ENCODE assay signal across 28 cellular contexts in the genomic region with DNA sequence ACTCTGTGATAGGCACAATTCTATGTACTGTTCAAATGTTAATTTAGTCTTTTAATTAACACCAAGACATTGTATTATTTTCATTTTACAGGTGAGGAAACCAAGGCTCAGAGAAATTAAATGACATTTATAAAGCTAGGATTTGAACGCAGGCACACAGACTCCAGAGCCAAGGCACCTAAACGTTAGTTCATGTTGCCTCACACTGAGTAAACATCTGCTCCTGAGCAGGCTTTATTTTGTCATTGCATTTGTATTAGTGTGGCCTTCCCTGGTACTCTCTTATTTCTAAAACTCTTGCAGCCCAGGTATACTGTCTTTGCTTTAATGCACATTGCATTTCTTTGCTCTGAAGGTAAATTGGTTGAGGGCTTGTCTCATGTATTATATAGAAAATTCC.
"Had no signal": no experiment of that assay in that cellular context is flagged by ENCODE, and none has a peak within 500 bp of the region (broad histone marks: within the 10 kb centered on the region; RNA-seq: fewer than 3 reads in every experiment).

No MANE protein-coding gene starts in this region.

- H3K27me3 ChIP-seq: brain microvascular endothelial cell, esophagus muscularis mucosa, foreskin keratinocyte, gastrocnemius medialis, heart left ventricle had no signal

- H3K36me3 ChIP-seq: brain microvascular endothelial cell, esophagus muscularis mucosa, gastrocnemius medialis, heart left ventricle had no signal

- H3K9me3 ChIP-seq: esophagus muscularis mucosa, gastrocnemius medialis, heart left ventricle had no signal

- H3K4me3 ChIP-seq: esophagus muscularis mucosa, gastrocnemius medialis, heart left ventricle had no signal

- H3K4me1 ChIP-seq: esophagus muscularis mucosa, foreskin keratinocyte, gastrocnemius medialis, heart left ventricle had no signal

- H3K27ac ChIP-seq: brain microvascular endothelial cell, esophagus muscularis mucosa, foreskin keratinocyte, gastrocnemius medialis, heart left ventricle, VCaP had no signal

- DNase-seq: activated CD4-positive, alpha-beta T cell treated with anti-CD3 and anti-CD28 coated beads for 1 hour; activated CD4-positive, alpha-beta T cell treated with anti-CD3 and anti-CD28 coated beads for 48 hours; activated CD4-positive, alpha-beta T cell treated with anti-CD3 and anti-CD28 coated beads, Interleukin-2, amount 50 U/mL, for 1 hour; activated CD4-positive, alpha-beta T cell treated with anti-CD3 and anti-CD28 coated beads, Interleukin-2, amount 50 U/mL, for 48 hours; activated CD8-positive, alpha-beta memory T cell treated with anti-CD3 and anti-CD28 coated beads for 24 hours; activated CD8-positive, alpha-beta T cell treated with anti-CD3 and anti-CD28 coated beads for 36 hours; activated effector memory CD4-positive, alpha-beta T cell treated with Interleukin-2 at 50 U/mL for 16 hours; activated gamma-delta T cell treated with Interleukin-2 at 50 U/mL for 16 hours; activated naive CD4-positive, alpha-beta T cell treated with anti-CD3 and anti-CD28 coated beads, Interleukin-2, amount 50 U/mL, for 16 hours; activated naive CD4-positive, alpha-beta T cell treated with Interleukin-2 at 50 U/mL for 16 hours; activated T-cell treated with anti-CD3 and anti-CD28 coated beads, Interleukin-2, amount 50 U/mL, for 4 hours; amniotic stem cell; anterior cingulate cortex; brain microvascular endothelial cell; cortex of kidney; dermis blood vessel endothelial cell; effector CD4-positive, alpha-beta T cell; effector memory CD8-positive, alpha-beta T cell; erythroblast; foreskin keratinocyte; gastrocnemius medialis; glutamatergic neuron; heart left ventricle; T-helper 2 cell had no signal

- ATAC-seq: activated CD8-positive, alpha-beta T cell treated with anti-CD3 and anti-CD28 coated beads for 36 hours; activated T-cell treated with anti-CD3 and anti-CD28 coated beads, Interleukin-2, amount 50 U/mL, for 4 hours; activated T-helper 17 cell treated with anti-CD3 and anti-CD28 coated beads, Interleukin-2, amount 50 U/mL, for 72 hours; effector memory CD8-positive, alpha-beta T cell; foreskin keratinocyte; gastrocnemius medialis; heart left ventricle; WTC11 had no signal
